ENCODE assay signal across 8 cellular contexts in the genomic region with DNA sequence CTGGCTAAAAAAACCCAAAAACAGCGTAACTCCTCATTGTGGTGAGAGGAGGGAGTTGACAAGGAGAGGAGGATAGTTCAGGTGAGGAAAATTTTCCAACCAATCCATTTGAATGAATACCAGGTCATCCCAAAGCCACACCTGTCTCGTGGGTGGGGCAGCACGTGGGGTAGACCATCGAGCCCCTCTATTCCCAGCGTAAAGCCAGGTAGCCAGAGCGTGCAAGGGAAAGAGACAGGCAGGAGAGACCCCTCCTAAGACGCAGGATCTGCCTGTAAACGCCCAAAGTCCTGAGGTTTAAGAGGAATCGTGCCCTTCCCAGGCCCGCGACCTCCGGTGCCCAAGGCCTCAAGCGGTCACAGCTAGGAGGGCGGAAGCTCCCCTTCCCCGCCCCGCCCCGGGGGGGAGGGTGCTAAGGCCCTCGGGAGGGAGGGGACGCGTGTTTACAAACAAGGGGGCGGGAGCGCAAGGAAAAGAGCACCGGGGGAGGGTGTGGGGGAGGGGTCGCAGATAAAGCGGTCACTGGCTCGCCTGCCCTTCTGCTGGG. TPM values are rescaled to one million over a fixed set of nuclear protein-coding genes. Genes with fewer than 3 reads are reported as not detected.
A peak's percentile ranks its signal among the peaks of the same experiment; 100 is the strongest.
DNase-seq lines count a peak whose midpoint lies in the region; ATAC-seq and TF ChIP-seq lines count a peak whose summit lies in the region.

No MANE protein-coding gene starts in this region.

- peak overlapping the region; percentile 90 to 100 (median 97) for H3K4me3 Mint-ChIP-seq in naive B cell

- no peaks in the 10 kb centered on the region for H3K27me3 Mint-ChIP-seq in naive B cell

- peaks cover 7 to 55% (median 48%) of the 10 kb centered on the region in 5 donors for H3K36me3 ChIP-seq in subcutaneous abdominal adipose tissue (ENCODE audit: control insufficient read depth in 5 of 5, insufficient read depth in 5 of 5, low read length in 5 of 5)

- H3K9ac ChIP-seq in subcutaneous abdominal adipose tissue (ENCODE audit: low read length in 5 of 5): peak overlapping the region; percentile 65 to 99 (median 95)

- no peaks in the 10 kb centered on the region for H3K27me3 ChIP-seq in subcutaneous abdominal adipose tissue (ENCODE audit: control insufficient read depth in 5 of 5, insufficient read depth in 4 of 5, low read length in 5 of 5)

- H3K4me1 Mint-ChIP-seq in naive B cell: peaks cover 69 to 76% (median 75%) of the 10 kb centered on the region in 3 donors

- H3K4me3 ChIP-seq in epithelial cell of proximal tubule (ENCODE audit: low read depth, low read length) (peak overlapping the region; percentile 86), subcutaneous abdominal adipose tissue (ENCODE audit: low read depth in 1 of 5, low read length in 5 of 5) (peak overlapping the region; percentile 91 to 95 (median 93))

- H3K4me1 ChIP-seq in subcutaneous abdominal adipose tissue (ENCODE audit: control insufficient read depth in 5 of 5, insufficient read depth in 5 of 5, low read length in 5 of 5): peaks cover 17 to 57% (median 50%) of the 10 kb centered on the region in 5 donors

- H3K36me3 Mint-ChIP-seq in naive B cell: peaks cover 13 to 34% of the 10 kb centered on the region in 2 donors

- ATAC-seq in HG02938 (IDR thresholded peaks at IDR 0.05; ENCODE audit: unreplicated experiment) (peak; percentile 13), naive B cell (ENCODE audit: low read depth in 2 of 2) (peak; percentile 4 to 12)

- peak overlapping the region; percentile 96 for H3K27ac ChIP-seq in subcutaneous abdominal adipose tissue (ENCODE audit: low read depth, low read length)

- no peaks in the 10 kb centered on the region for H3K9me3 Mint-ChIP-seq in naive B cell

- peak; percentile 63 for DNase-seq in SIG-M5 treated with dmso at 0.1 percent for 504 hours (lab: John Stamatoyannopoulos, UW; ENCODE audit: unreplicated experiment)
- DNase-seq in SIG-M5 (lab: John Stamatoyannopoulos, UW): no peak
- peak; percentile 70 for DNase-seq in NCI-H510A treated with DMSO at 0.1 percent for 48 hours (lab: John Stamatoyannopoulos, UW)
- DNase-seq in activated CD8-positive, alpha-beta memory T cell treated with anti-CD3 and anti-CD28 coated beads for 24 hours: peak; percentile 87
- DNase-seq in epithelial cell of proximal tubule (ENCODE audit: low read depth): no peak
- no peak for DNase-seq in naive B cell

- TF ChIP-seq CTCF in epithelial cell of proximal tubule (conservative IDR thresholded peaks at IDR 0.05; ENCODE audit: low read depth, low read length): no peak

- H3K9me3 ChIP-seq in subcutaneous abdominal adipose tissue (ENCODE audit: control insufficient read depth in 5 of 5, low read length in 5 of 5): no peaks in the 10 kb centered on the region

- H3K27ac Mint-ChIP-seq in naive B cell: peak overlapping the region; percentile 18 to 96 (median 76)

RNA-seq across cellular contexts. Expression of gene RXRB, which starts 0.7 kb away (rescaled TPM):
- 15.0 and 15.1 TPM in 2 replicates for total RNA-seq in epithelial cell of proximal tubule
- polyA plus RNA-seq in naive B cell (ENCODE audit: low read depth in 6 of 6): 10 to 100 TPM in 1 of 6 donors, 1 to 10 TPM in 5; 2.2 to 10.8 (median 7.4) TPM

RNA-seq across cellular contexts. Expression of gene SLC39A7, which starts 0.9 kb away (rescaled TPM):
- 70.8 and 97.8 TPM in 2 replicates for total RNA-seq in epithelial cell of proximal tubule
- 10 to 100 TPM; 15.6 to 26.0 (median 17.6) TPM for polyA plus RNA-seq in naive B cell (ENCODE audit: low read depth in 6 of 6)

RNA-seq across cellular contexts. Expression of gene HSD17B8, which starts 4.7 kb away (rescaled TPM):
- 16.3 and 16.9 TPM in 2 replicates for total RNA-seq in epithelial cell of proximal tubule
- polyA plus RNA-seq in naive B cell (ENCODE audit: low read depth in 6 of 6): 10 to 100 TPM; 13.8 to 24.1 (median 21.6) TPM

RNA-seq across cellular contexts. Expression of gene COL11A2, which starts 7.5 kb away (rescaled TPM):
- 0.06 and 0.07 TPM in 2 replicates for total RNA-seq in epithelial cell of proximal tubule
- under 1 TPM in 2 of 6 donors, not detected in 4; 0.09 to 0.30 TPM for polyA plus RNA-seq in naive B cell (ENCODE audit: low read depth in 6 of 6)

RNA-seq across cellular contexts. Expression of gene RING1, which starts 8.5 kb away (rescaled TPM):
- 11.3 and 17.2 TPM in 2 replicates for total RNA-seq in epithelial cell of proximal tubule
- polyA plus RNA-seq in naive B cell (ENCODE audit: low read depth in 6 of 6): 10 to 100 TPM in 1 of 6 donors, 1 to 10 TPM in 5; 2.8 to 12.1 (median 7.4) TPM

Comparison
In these comparisons a context has a peak if more than half of its experiments do, and no peak if none do; other contexts are left out.
1. DNase-seq: peak in SIG-M5 treated with dmso at 0.1 percent for 504 hours (single experiment), NCI-H510A treated with DMSO at 0.1 percent for 48 hours (single experiment) and activated CD8-positive, alpha-beta memory T cell treated with anti-CD3 and anti-CD28 coated beads for 24 hours (single experiment); none in SIG-M5 (single experiment), epithelial cell of proximal tubule (single experiment) and naive B cell (single experiment).